8 cellular contexts compared by ENCODE assay signal in the genomic region with DNA sequence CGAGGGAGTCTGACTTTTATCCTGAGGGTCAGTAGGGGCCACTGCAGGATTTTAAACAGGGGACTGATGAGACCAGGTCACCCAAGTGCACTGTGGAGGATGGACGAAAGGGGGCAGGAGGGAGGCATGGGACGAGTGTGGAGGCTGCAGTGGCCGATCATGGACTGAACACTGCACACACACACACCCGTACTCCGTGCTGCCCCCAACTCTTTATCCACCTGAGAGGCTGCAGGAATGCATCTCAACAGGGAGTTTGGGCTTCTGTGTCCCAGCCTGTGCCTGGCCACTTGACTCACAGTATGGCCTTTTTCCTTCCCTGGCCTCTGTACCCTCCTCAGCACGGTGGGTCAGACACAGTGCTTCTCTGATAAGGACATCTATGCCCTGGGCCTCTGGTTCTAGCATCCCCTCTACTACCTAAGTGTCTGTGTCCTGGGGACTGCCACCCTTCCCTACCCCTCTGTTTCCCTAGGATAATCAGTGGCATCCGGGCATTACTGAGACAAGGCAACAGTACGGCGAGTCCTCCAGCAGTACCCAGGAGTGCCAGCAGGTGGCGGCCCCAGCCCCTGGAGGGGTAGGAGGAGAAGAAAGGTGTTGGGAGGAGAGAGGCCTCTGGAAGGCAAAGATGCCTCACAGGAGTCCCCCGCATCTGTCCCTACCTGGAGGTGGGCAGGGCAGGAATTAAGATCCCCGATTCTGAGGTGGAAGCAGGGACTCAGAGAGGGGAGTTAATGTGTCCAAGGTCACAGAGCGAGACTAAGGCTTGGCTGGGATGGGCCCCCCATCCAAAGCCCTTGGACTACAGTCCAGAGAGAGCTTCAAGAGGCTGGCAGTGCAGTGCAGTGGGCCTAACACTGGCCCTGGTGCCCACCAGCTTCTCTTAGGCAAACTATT. TPM values are rescaled to one million over a fixed set of nuclear protein-coding genes. Genes with fewer than 3 reads are reported as not detected.
DNase-seq lines count a peak whose midpoint lies in the region; ATAC-seq and TF ChIP-seq lines count a peak whose summit lies in the region.

No MANE protein-coding gene starts in this region.

- TF ChIP-seq CTCF in choroid plexus epithelial cell (conservative IDR thresholded peaks at IDR 0.05; ENCODE audit: low read depth, low read length) (peak; percentile 97), lower leg skin (IDR thresholded peaks at IDR 0.05) (peak in 1 of 3 donors; percentile 75)

- H3K36me3 Mint-ChIP-seq in activated CD4-positive, alpha-beta T cell treated with anti-CD3 and anti-CD28 coated beads, Interleukin-2, amount 10 ng/mL, durations not matched to agents 24 days and 14 days (ENCODE audit: low read depth): no peaks in the 10 kb centered on the region

- peaks cover 30% of the 10 kb centered on the region for H3K27me3 Mint-ChIP-seq in activated CD4-positive, alpha-beta T cell treated with anti-CD3 and anti-CD28 coated beads, Interleukin-2, amount 10 ng/mL, durations not matched to agents 24 days and 14 days

- H3K4me3 Mint-ChIP-seq in activated CD4-positive, alpha-beta T cell treated with anti-CD3 and anti-CD28 coated beads, Interleukin-2, amount 10 ng/mL, durations not matched to agents 24 days and 14 days: no peak overlapping the region

- no peaks in the 10 kb centered on the region for H3K9me3 Mint-ChIP-seq in activated CD4-positive, alpha-beta T cell treated with anti-CD3 and anti-CD28 coated beads, Interleukin-2, amount 10 ng/mL, durations not matched to agents 24 days and 14 days

- H3K4me3 ChIP-seq in choroid plexus epithelial cell (ENCODE audit: low read depth, low read length) (no peak overlapping the region), lower leg skin (ENCODE audit: low read depth, poor library complexity, severe bottlenecking) (no peak overlapping the region)

- H3K27ac Mint-ChIP-seq in activated CD4-positive, alpha-beta T cell treated with anti-CD3 and anti-CD28 coated beads, Interleukin-2, amount 10 ng/mL, durations not matched to agents 24 days and 14 days: no peak overlapping the region

- intact Hi-C loops in activated CD4-positive, alpha-beta T cell treated with anti-CD3 and anti-CD28 coated beads, Interleukin-2, amount 10 ng/mL, durations not matched to agents 24 days and 14 days (cut with micrococcal nuclease): loop anchor here (1.0 to 5.0 kb wide), 4 partner anchors 57 to 276 kb away; partner anchors contain the start of gene TCOF1
- intact Hi-C loops in lower leg skin (cut with DNase I; ENCODE audit: low total_unique reads): no loop called here

- 40 to 43% methylated on average over 14 of the region's 14 CpGs for WGBS in lower leg skin, 2 donors

- ATAC-seq in HG03066 (IDR thresholded peaks at IDR 0.05; ENCODE audit: low read depth, unreplicated experiment): peak; percentile 66

- no peak for TF ChIP-seq POLR2A in lower leg skin (IDR thresholded peaks at IDR 0.05)

- peak; percentile 57 to 60 for DNase-seq in NCI-H524 (lab: John Stamatoyannopoulos, UW)
- DNase-seq in NCI-H524 treated with DMSO at 0.1 percent for 48 hours (lab: John Stamatoyannopoulos, UW): no peak
- DNase-seq in NCI-H446 (lab: John Stamatoyannopoulos, UW): peak; percentile 55 to 72
- peak; percentile 94 for DNase-seq in activated CD4-positive, alpha-beta T cell treated with anti-CD3 and anti-CD28 coated beads, Interleukin-2, amount 10 ng/mL, durations not matched to agents 24 days and 14 days
- peak; percentile 83 for DNase-seq in choroid plexus epithelial cell (ENCODE audit: low read depth)
- peak; percentile 82 to 98 for DNase-seq in lower leg skin (ENCODE audit: low spot score in 2 of 2)
- peak; percentile 47 to 71 (median 64) for DNase-seq in stimulated activated CD4-positive, alpha-beta T cell treated with anti-CD3 and anti-CD28 coated beads, TNF-alpha, amount 100 ng/mL, for 48 hours (ENCODE audit: low read depth in 3 of 3)

- peaks cover 3% of the 10 kb centered on the region for H3K4me1 Mint-ChIP-seq in activated CD4-positive, alpha-beta T cell treated with anti-CD3 and anti-CD28 coated beads, Interleukin-2, amount 10 ng/mL, durations not matched to agents 24 days and 14 days

RNA-seq across cellular contexts. Expression of gene CDX1, which starts 5.1 kb away (rescaled TPM):
- not detected in 2 replicates for total RNA-seq in activated CD4-positive, alpha-beta T cell treated with anti-CD3 and anti-CD28 coated beads, Interleukin-2, amount 10 ng/mL, durations not matched to agents 24 days and 14 days
- total RNA-seq in lower leg skin: not detected

RNA-seq across cellular contexts. Expression of gene PDGFRB, which starts 5.8 kb away (rescaled TPM):
- total RNA-seq in activated CD4-positive, alpha-beta T cell treated with anti-CD3 and anti-CD28 coated beads, Interleukin-2, amount 10 ng/mL, durations not matched to agents 24 days and 14 days: 0.62 and 1.5 TPM in 2 replicates
- total RNA-seq in lower leg skin: 10 to 100 TPM; 33.9 to 88.7 (median 41.7) TPM

RNA-seq across cellular contexts. Expression of gene SLC6A7, which starts 28.4 kb away (rescaled TPM):
- total RNA-seq in activated CD4-positive, alpha-beta T cell treated with anti-CD3 and anti-CD28 coated beads, Interleukin-2, amount 10 ng/mL, durations not matched to agents 24 days and 14 days: not detected in 2 replicates
- under 1 TPM in 1 of 4 donors, not detected in 3; 0.88 TPM for total RNA-seq in lower leg skin

Comparison
In these comparisons a context has a peak if more than half of its experiments do, and no peak if none do; other contexts are left out.
1. RNA of gene PDGFRB, which starts 5.8 kb away (total RNA-seq): 33.9 to 88.7 TPM in lower leg skin; 0.62 to 1.5 TPM in activated CD4-positive, alpha-beta T cell treated with anti-CD3 and anti-CD28 coated beads, Interleukin-2, amount 10 ng/mL, durations not matched to agents 24 days and 14 days; every median in the first group is over 10 times any median in the second.